In the genomic region with DNA sequence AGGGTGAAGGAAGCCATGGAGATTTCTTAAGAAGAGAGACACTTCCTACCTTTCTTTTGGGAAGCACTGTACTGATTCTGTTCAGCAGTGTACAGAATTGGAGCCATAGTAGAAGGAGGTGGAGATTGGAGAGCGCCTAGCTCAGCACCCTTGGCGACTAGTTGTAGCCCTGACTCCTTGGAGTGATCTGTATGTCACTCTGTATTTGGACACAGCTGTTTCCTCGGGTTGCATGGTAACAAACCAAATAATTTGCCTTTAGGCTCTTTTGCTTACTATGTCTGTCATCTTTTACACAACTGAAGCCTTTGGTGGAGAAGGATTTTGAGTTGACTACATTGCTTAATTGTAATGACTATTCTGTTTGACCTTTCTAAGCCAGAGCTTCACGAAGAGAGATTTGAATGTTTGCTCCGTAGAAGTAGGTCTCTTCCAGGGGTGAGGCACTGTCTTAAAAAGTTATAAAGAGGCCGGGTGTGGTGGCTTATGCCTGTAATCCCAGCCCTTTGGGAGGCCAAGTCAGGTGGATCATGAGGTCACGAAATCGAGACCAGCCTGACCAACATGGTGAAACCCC, we compare ENCODE assay signal across 10 cellular contexts.
DNase-seq lines count a peak whose midpoint lies in the region; ATAC-seq and TF ChIP-seq lines count a peak whose summit lies in the region.
"Had no signal": no experiment of that assay in that cellular context is flagged by ENCODE, and none has a peak within 500 bp of the region (broad histone marks: within the 10 kb centered on the region; RNA-seq: fewer than 3 reads in every experiment).

No MANE protein-coding gene starts in this region.

- H3K36me3 ChIP-seq in spleen (no peaks in the 10 kb centered on the region), BE2C (no peaks in the 10 kb centered on the region)

- H3K27ac ChIP-seq in spleen = peak overlapping the region in 2 of 8 donors; percentile 4 to 37

- peaks cover 11% of the 10 kb centered on the region for H3K36me3 Mint-ChIP-seq in effector memory CD8-positive, alpha-beta T cell (ENCODE audit: insufficient read depth)
- H3K36me3 Mint-ChIP-seq in natural killer cell (no peaks in the 10 kb centered on the region), CD14-positive monocyte (peaks cover 0 to 2% of the 10 kb centered on the region in 2 donors)

- no peaks in the 10 kb centered on the region for H3K27me3 Mint-ChIP-seq in effector memory CD8-positive, alpha-beta T cell
- H3K27me3 Mint-ChIP-seq in natural killer cell (ENCODE audit: low read depth in 2 of 2) = no peaks in the 10 kb centered on the region
- no peaks in the 10 kb centered on the region for H3K27me3 Mint-ChIP-seq in CD14-positive monocyte (ENCODE audit: low read depth in 3 of 3)
- H3K27me3 Mint-ChIP-seq: activated CD4-positive, alpha-beta memory T cell treated with anti-CD3 and anti-CD28 coated beads for 36 hours had no signal

- no peak for TF ChIP-seq POLR2A in spleen (IDR thresholded peaks at IDR 0.05)

- no peaks in the 10 kb centered on the region for H3K9me3 ChIP-seq in spleen
- no peaks in the 10 kb centered on the region for H3K9me3 ChIP-seq in BE2C

- H3K4me3 ChIP-seq in spleen = no peak overlapping the region
- no peak overlapping the region for H3K4me3 ChIP-seq in BE2C (ENCODE audit: low read depth, low read length)

- intact Hi-C loops in spleen (cut with DNase I; ENCODE audit: low total_unique reads) = no loop called here
- intact Hi-C loops in natural killer cell (cut with micrococcal nuclease) = no loop called here
- intact Hi-C loops in CD14-positive monocyte (cut with micrococcal nuclease) = no loop called here

- H3K27me3 ChIP-seq in spleen (replicated peaks in 1 of 7) (no peaks in the 10 kb centered on the region), BE2C (no peaks in the 10 kb centered on the region)

- ATAC-seq in GM19372 (IDR thresholded peaks at IDR 0.05; ENCODE audit: low read depth, unreplicated experiment) = peak; percentile 75
- peak; percentile 68 for ATAC-seq in HG03095 (IDR thresholded peaks at IDR 0.05; ENCODE audit: unreplicated experiment)
- peak; percentile 16 for ATAC-seq in effector memory CD8-positive, alpha-beta T cell (replicated peaks)
- no peak for ATAC-seq in natural killer cell

- H3K9me3 Mint-ChIP-seq in effector memory CD8-positive, alpha-beta T cell = no peaks in the 10 kb centered on the region
- H3K9me3 Mint-ChIP-seq in natural killer cell = no peaks in the 10 kb centered on the region
- peaks cover 0 to 11% (median 0%) of the 10 kb centered on the region in 7 donors for H3K9me3 Mint-ChIP-seq in CD14-positive monocyte
- H3K9me3 Mint-ChIP-seq: activated CD4-positive, alpha-beta memory T cell treated with anti-CD3 and anti-CD28 coated beads for 36 hours had no signal

- DNase-seq in EH (ENCODE audit: low read depth) (peak; percentile 48), spleen (no peak), BE2C (no peak), natural killer cell (no peak), CD14-positive monocyte (ENCODE audit: low spot score) (no peak)
- no peak for DNase-seq in effector memory CD8-positive, alpha-beta T cell
- DNase-seq: activated CD4-positive, alpha-beta memory T cell treated with anti-CD3 and anti-CD28 coated beads for 36 hours had no signal

- WGBS in spleen, 5 donors = 70 to 88% (median 83%) methylated on average over 8 of the region's 8 CpGs

- TF ChIP-seq CTCF in spleen (IDR thresholded peaks at IDR 0.05 in 8 of 11, conservative IDR thresholded peaks at IDR 0.05 in 3 of 11) = no peak
- TF ChIP-seq CTCF in BE2C (IDR thresholded peaks at IDR 0.05; ENCODE audit: low read depth, low read length) = no peak
- TF ChIP-seq CTCF in natural killer cell (IDR thresholded peaks at IDR 0.05) = no peak
- no peak for TF ChIP-seq CTCF in CD14-positive monocyte (IDR thresholded peaks at IDR 0.05)

- peaks cover 0 to 98% (median 37%) of the 10 kb centered on the region in 6 donors for H3K4me1 ChIP-seq in spleen
- peaks cover 13% of the 10 kb centered on the region; the same call in 1 of the 2 replicates for H3K4me1 ChIP-seq in BE2C

- H3K4me3 Mint-ChIP-seq in effector memory CD8-positive, alpha-beta T cell = no peak overlapping the region
- no peak overlapping the region for H3K4me3 Mint-ChIP-seq in natural killer cell
- no peak overlapping the region for H3K4me3 Mint-ChIP-seq in CD14-positive monocyte
- H3K4me3 Mint-ChIP-seq: activated CD4-positive, alpha-beta memory T cell treated with anti-CD3 and anti-CD28 coated beads for 36 hours; nephron had no signal

- H3K4me1 Mint-ChIP-seq in effector memory CD8-positive, alpha-beta T cell (ENCODE audit: low read depth in 2 of 2) = peaks cover 42 to 54% of the 10 kb centered on the region in 2 donors
- H3K4me1 Mint-ChIP-seq in natural killer cell = peaks cover 32 to 37% of the 10 kb centered on the region in 2 donors
- H3K4me1 Mint-ChIP-seq in CD14-positive monocyte = peaks cover 14% of the 10 kb centered on the region

- no peak overlapping the region for H3K27ac Mint-ChIP-seq in effector memory CD8-positive, alpha-beta T cell
- no peak overlapping the region for H3K27ac Mint-ChIP-seq in natural killer cell
- H3K27ac Mint-ChIP-seq in CD14-positive monocyte = peak overlapping the region in 1 of 7 donors; percentile 60
- H3K27ac Mint-ChIP-seq: activated CD4-positive, alpha-beta memory T cell treated with anti-CD3 and anti-CD28 coated beads for 36 hours; nephron had no signal

Comparison
In these comparisons a context has a peak if more than half of its experiments do, and no peak if none do; other contexts are left out.
1. ATAC-seq: peak in GM19372 (single experiment), HG03095 (single experiment) and effector memory CD8-positive, alpha-beta T cell (single experiment); none in natural killer cell (0 of 3).